Comparison of ENCODE assay signal across 11 cellular contexts in the genomic region with DNA sequence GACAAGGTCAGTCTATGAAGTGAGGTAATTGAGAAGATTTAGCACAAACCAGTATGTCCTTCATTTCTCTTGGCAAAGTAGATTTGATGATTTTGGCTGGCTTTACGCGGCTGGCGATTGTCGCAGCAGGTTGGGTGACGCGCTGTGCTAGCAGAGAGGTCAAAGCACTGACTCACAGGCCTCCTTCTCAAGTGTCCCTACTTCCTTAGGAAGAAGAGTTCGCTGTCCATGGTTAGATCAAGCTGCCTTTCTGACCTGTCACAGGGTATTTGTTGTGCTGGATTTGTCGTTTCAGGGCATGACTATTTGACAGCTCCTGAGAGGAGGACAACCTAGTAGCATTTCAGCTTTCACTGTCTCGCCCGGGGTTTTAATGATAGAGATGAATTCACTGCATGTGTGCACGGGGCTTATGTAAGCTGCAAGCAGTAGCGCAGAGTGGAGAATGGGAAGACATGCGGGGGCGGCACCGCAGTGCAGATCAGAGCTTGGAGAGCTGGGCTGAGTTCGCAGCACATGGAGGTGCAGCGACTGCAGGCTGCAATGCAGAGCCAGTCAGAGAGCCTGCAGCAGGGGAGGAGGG. TPM values are rescaled to one million over a fixed set of nuclear protein-coding genes. Genes with fewer than 3 reads are reported as not detected.
DNase-seq lines count a peak whose midpoint lies in the region; ATAC-seq and TF ChIP-seq lines count a peak whose summit lies in the region.
"Had no signal": no experiment of that assay in that cellular context is flagged by ENCODE, and none has a peak within 500 bp of the region (broad histone marks: within the 10 kb centered on the region; RNA-seq: fewer than 3 reads in every experiment).

No MANE protein-coding gene starts in this region.

- H3K27ac ChIP-seq in body of pancreas, result no peak overlapping the region
- H3K27ac ChIP-seq: right lobe of liver had no signal

- no peaks in the 10 kb centered on the region for H3K27me3 ChIP-seq in body of pancreas
- H3K27me3 ChIP-seq: right lobe of liver had no signal

- no peaks in the 10 kb centered on the region for H3K9me3 ChIP-seq in body of pancreas
- H3K9me3 ChIP-seq: right lobe of liver had no signal

- H3K36me3 ChIP-seq in body of pancreas (replicated peaks in 1 of 2; ENCODE audit: insufficient read depth in 1 of 2, low read depth in 2 of 2), result no peaks in the 10 kb centered on the region
- H3K36me3 ChIP-seq: right lobe of liver had no signal

- ATAC-seq in body of pancreas (peak; percentile 34), left cardiac atrium (peak; percentile 70 to 84), GM21717 (IDR thresholded peaks at IDR 0.05; ENCODE audit: unreplicated experiment) (no peak)

- 73 to 93% methylated on average over 17 of the region's 17 CpGs for WGBS in body of pancreas, 2 donors
- WGBS in lower leg skin, 2 donors, result 48 to 61% methylated on average over 17 of the region's 17 CpGs

- TF ChIP-seq POLR2A in body of pancreas (IDR thresholded peaks at IDR 0.05) (no peak), lower leg skin (IDR thresholded peaks at IDR 0.05) (no peak)

- no peak overlapping the region for H3K4me3 ChIP-seq in body of pancreas
- H3K4me3 ChIP-seq in lower leg skin (ENCODE audit: low read depth, poor library complexity, severe bottlenecking), result no peak overlapping the region
- H3K4me3 ChIP-seq: right lobe of liver had no signal

- TF ChIP-seq CTCF in body of pancreas (IDR thresholded peaks at IDR 0.05), result no peak
- TF ChIP-seq CTCF in lower leg skin (IDR thresholded peaks at IDR 0.05), result no peak

- peaks cover 11% of the 10 kb centered on the region for H3K4me1 ChIP-seq in body of pancreas
- H3K4me1 ChIP-seq: right lobe of liver had no signal

- peak; percentile 81 for DNase-seq in ELF-1 (ENCODE audit: low read depth, low spot score)
- peak in 3 of 4 donors; percentile 17 to 23 (median 18) for DNase-seq in body of pancreas
- peak; percentile 71 for DNase-seq in left cardiac atrium
- DNase-seq in pons (ENCODE audit: low spot score), result peak; percentile 19
- DNase-seq in GM19240 (ENCODE audit: insufficient read length, low spot score), result no peak
- no peak for DNase-seq in lower leg skin (ENCODE audit: low spot score in 2 of 2)
- no peak for DNase-seq in ureter (ENCODE audit: low spot score)
- DNase-seq: activated CD8-positive, alpha-beta memory T cell treated with anti-CD3 and anti-CD28 coated beads, Interleukin-2, amount 50 U/mL, for 4 hours; NCI-H1417 treated with DMSO at 0.1 percent for 48 hours; right lobe of liver had no signal

- intact Hi-C loops in body of pancreas (cut with DNase I) (loop anchor here (10.0 kb wide), 1 partner anchor 736 kb away; no protein-coding TSS in a partner anchor), left cardiac atrium (cut with DNase I) (loop anchor here in 1 of 2 donors (10.0 kb wide), 1 partner anchor 526 kb away; no protein-coding TSS in a partner anchor), lower leg skin (cut with DNase I; ENCODE audit: low total_unique reads) (loop anchor here (10.0 kb wide), 2 partner anchors 736 to 936 kb away; no protein-coding TSS in a partner anchor)

RNA-seq across cellular contexts. Expression of gene XCL1, which starts 32.8 kb away (rescaled TPM):
- total RNA-seq in body of pancreas (not detected), left cardiac atrium (under 1 TPM in 1 of 2 donors, not detected in 1; 0.77 TPM), lower leg skin (under 1 TPM in 1 of 4 donors, not detected in 3; 0.25 TPM), ureter (not detected)

Comparison
In these comparisons a context has a peak if more than half of its experiments do, and no peak if none do; other contexts are left out.
1. DNase-seq: peak in ELF-1 (single experiment), body of pancreas (3 of 4), left cardiac atrium (single experiment) and pons (single experiment); none in GM19240 (single experiment), lower leg skin (0 of 2) and ureter (single experiment).